20 cellular contexts compared by ENCODE assay signal in genomic region chr9:128411373-128412119, GRCh38. TPM values are rescaled to one million over a fixed set of nuclear protein-coding genes. Genes with fewer than 3 reads are reported as not detected.
DNase-seq lines count a peak whose midpoint lies in the region; ATAC-seq and TF ChIP-seq lines count a peak whose summit lies in the region.
"Had no signal": no experiment of that assay in that cellular context is flagged by ENCODE, and none has a peak within 500 bp of the region (broad histone marks: within the 10 kb centered on the region; RNA-seq: fewer than 3 reads in every experiment).

No MANE protein-coding gene starts in this region.

- H3K36me3 ChIP-seq in GM23338 (ENCODE audit: insufficient read depth), result no peaks in the 10 kb centered on the region
- H3K36me3 ChIP-seq in SJCRH30, result no peaks in the 10 kb centered on the region
- no peaks in the 10 kb centered on the region for H3K36me3 ChIP-seq in hepatocyte (replicated peaks; ENCODE audit: insufficient read depth, low read depth)
- no peaks in the 10 kb centered on the region for H3K36me3 ChIP-seq in osteoblast (ENCODE audit: insufficient read depth, low read length)
- H3K36me3 ChIP-seq: adrenal gland, heart right ventricle, MG63, neutrophil had no signal

- no peak overlapping the region for H3K4me3 ChIP-seq in GM23338
- no peak overlapping the region for H3K4me3 ChIP-seq in SJCRH30
- no peak overlapping the region for H3K4me3 ChIP-seq in hepatocyte
- H3K4me3 ChIP-seq in osteoblast (ENCODE audit: insufficient read depth, low read length), result no peak overlapping the region
- H3K4me3 ChIP-seq: adrenal gland, heart right ventricle, MG63, psoas muscle had no signal

- no peak for TF ChIP-seq CTCF in GM23338 (conservative IDR thresholded peaks at IDR 0.05; ENCODE audit: low read depth in 2 of 2)
- no peak for TF ChIP-seq CTCF in hepatocyte (IDR thresholded peaks at IDR 0.05; ENCODE audit: poor library complexity)
- no peak for TF ChIP-seq CTCF in osteoblast (IDR thresholded peaks at IDR 0.05; ENCODE audit: extremely low read depth, low read depth, low read length)

- H3K36me3 Mint-ChIP-seq in GM23338 (ENCODE audit: low read depth), result no peaks in the 10 kb centered on the region
- H3K36me3 Mint-ChIP-seq: WTC11 had no signal

- peaks cover 19% of the 10 kb centered on the region; the same call in 1 of the 2 replicates for H3F3A ChIP-seq in GM23338 (replicated peaks; ENCODE audit: low read depth)

- no peak overlapping the region for H3K4me3 Mint-ChIP-seq in GM23338
- H3K4me3 Mint-ChIP-seq: activated naive CD4-positive, alpha-beta T cell treated with anti-CD3 and anti-CD28 coated beads for 36 hours; effector memory CD8-positive, alpha-beta T cell; WTC11 had no signal

- ATAC-seq in GM23338 (no peak), GM19328 (IDR thresholded peaks at IDR 0.05; ENCODE audit: unreplicated experiment) (no peak)

- no peak overlapping the region for H3K27ac ChIP-seq in GM23338 (ENCODE audit: low read depth)
- H3K27ac ChIP-seq in SJCRH30, result no peak overlapping the region
- H3K27ac ChIP-seq in hepatocyte, result no peak overlapping the region
- no peak overlapping the region for H3K27ac ChIP-seq in osteoblast (ENCODE audit: low read depth, low read length)
- H3K27ac ChIP-seq: adrenal gland, heart right ventricle, neutrophil, psoas muscle had no signal

- H3K4me1 Mint-ChIP-seq in GM23338, result peaks cover 47% of the 10 kb centered on the region

- H2AFZ ChIP-seq in GM23338, result no peak overlapping the region
- no peak overlapping the region for H2AFZ ChIP-seq in hepatocyte
- H2AFZ ChIP-seq in osteoblast (ENCODE audit: low read length), result no peak overlapping the region

- H3K27ac Mint-ChIP-seq in GM23338, result no peak overlapping the region
- H3K27ac Mint-ChIP-seq: activated naive CD4-positive, alpha-beta T cell treated with anti-CD3 and anti-CD28 coated beads for 36 hours; effector memory CD8-positive, alpha-beta T cell; WTC11 had no signal

- H3K79me2 ChIP-seq in GM23338 (replicated peaks; ENCODE audit: insufficient read depth), result no peaks in the 10 kb centered on the region
- no peaks in the 10 kb centered on the region for H3K79me2 ChIP-seq in hepatocyte
- no peaks in the 10 kb centered on the region for H3K79me2 ChIP-seq in osteoblast (ENCODE audit: insufficient read depth, low read length)

- H4K20me1 ChIP-seq in GM23338 (replicated peaks; ENCODE audit: insufficient read depth) (no peaks in the 10 kb centered on the region; the same call in 1 of the 2 replicates), hepatocyte (ENCODE audit: insufficient read depth, poor library complexity, severe bottlenecking) (no peaks in the 10 kb centered on the region), osteoblast (ENCODE audit: insufficient read depth, low read length) (no peaks in the 10 kb centered on the region)

- peaks cover 88% of the 10 kb centered on the region for H3K27me3 ChIP-seq in GM23338 (ENCODE audit: insufficient read depth)
- peaks cover 4% of the 10 kb centered on the region; the same call in 1 of the 2 replicates for H3K27me3 ChIP-seq in SJCRH30
- H3K27me3 ChIP-seq in hepatocyte, result peaks cover 30% of the 10 kb centered on the region
- H3K27me3 ChIP-seq in osteoblast (ENCODE audit: insufficient read depth, low read length), result peaks cover 29% of the 10 kb centered on the region
- H3K27me3 ChIP-seq: MG63 had no signal

- H3K9me3 ChIP-seq in SJCRH30 (replicated peaks), result no peaks in the 10 kb centered on the region
- H3K9me3 ChIP-seq in hepatocyte (ENCODE audit: low read depth), result no peaks in the 10 kb centered on the region
- no peaks in the 10 kb centered on the region for H3K9me3 ChIP-seq in osteoblast (ENCODE audit: low read depth, low read length)
- H3K9me3 ChIP-seq: adrenal gland, heart right ventricle, MG63, neutrophil, psoas muscle had no signal

- peaks cover 40% of the 10 kb centered on the region for H3K4me1 ChIP-seq in GM23338 (ENCODE audit: insufficient read depth)
- peaks cover 24% of the 10 kb centered on the region for H3K4me1 ChIP-seq in SJCRH30
- no peaks in the 10 kb centered on the region for H3K4me1 ChIP-seq in hepatocyte (ENCODE audit: insufficient read depth)
- H3K4me1 ChIP-seq in osteoblast (ENCODE audit: insufficient read depth, low read length), result peaks cover 7% of the 10 kb centered on the region
- H3K4me1 ChIP-seq: adrenal gland, psoas muscle had no signal

- H3K4me2 ChIP-seq in GM23338 (peak overlapping the region; percentile 78), hepatocyte (no peak overlapping the region), osteoblast (ENCODE audit: insufficient read depth, low read length) (no peak overlapping the region)

- H3K9me2 ChIP-seq in GM23338 (ENCODE audit: insufficient read depth) (no peaks in the 10 kb centered on the region), hepatocyte (replicated peaks; ENCODE audit: insufficient read depth) (no peaks in the 10 kb centered on the region)

- 61% methylated on average over 11 of the region's 11 CpGs for WGBS in hepatocyte (ENCODE audit: low lambda C conversion rate, missing lambda C conversion rate)

- peaks cover 82% of the 10 kb centered on the region for H3K27me3 Mint-ChIP-seq in GM23338 (ENCODE audit: insufficient read depth, low read depth, poor library complexity)

- DNase-seq in GM23338 (ENCODE audit: low spot score) (no peak), SJCRH30 (peak; percentile 61 to 76), hepatocyte (ENCODE audit: low spot score) (peak; percentile 1), osteoblast (ENCODE audit: insufficient read length, low spot score, missing footprints) (peak; percentile 54), cortex of kidney (lab: John Stamatoyannopoulos, UW) (no peak), mucosa of gallbladder (ENCODE audit: low spot score) (no peak), NCI-H1694 treated with DMSO at 0.1 percent for 48 hours (lab: John Stamatoyannopoulos, UW) (no peak)
- DNase-seq: NCI-H1436 treated with DMSO at 0.1 percent for 48 hours, NCI-H510A treated with DMSO at 0.1 percent for 48 hours, SIG-M5, SW 1271 had no signal

- H3K9me3 Mint-ChIP-seq in GM23338, result 0 out of 3 replicates have a peak, but pooled peaks cover 2% of the 10 kb centered on the region
- H3K9me3 Mint-ChIP-seq: activated naive CD4-positive, alpha-beta T cell treated with anti-CD3 and anti-CD28 coated beads for 36 hours; effector memory CD8-positive, alpha-beta T cell; WTC11 had no signal

TF ChIP-seq in GM23338, 12 proteins besides CTCF, POLR2A, EP300 and RAD21 (continues in another document):
- TF ChIP-seq STAT1 (IDR thresholded peaks at IDR 0.05; ENCODE audit: unreplicated experiment) (no peak), JUNB (IDR thresholded peaks at IDR 0.05; ENCODE audit: unreplicated experiment) (no peak), CREB1 (CRISPR knock-in tag; IDR thresholded peaks at IDR 0.05; ENCODE audit: low read depth) (no peak), ZNF331 (CRISPR knock-in tag; IDR thresholded peaks at IDR 0.05; ENCODE audit: low read depth) (no peak), EZH2phosphoT487 (IDR thresholded peaks at IDR 0.05; ENCODE audit: unreplicated experiment) (no peak)
- TF ChIP-seq, protein P1, sequence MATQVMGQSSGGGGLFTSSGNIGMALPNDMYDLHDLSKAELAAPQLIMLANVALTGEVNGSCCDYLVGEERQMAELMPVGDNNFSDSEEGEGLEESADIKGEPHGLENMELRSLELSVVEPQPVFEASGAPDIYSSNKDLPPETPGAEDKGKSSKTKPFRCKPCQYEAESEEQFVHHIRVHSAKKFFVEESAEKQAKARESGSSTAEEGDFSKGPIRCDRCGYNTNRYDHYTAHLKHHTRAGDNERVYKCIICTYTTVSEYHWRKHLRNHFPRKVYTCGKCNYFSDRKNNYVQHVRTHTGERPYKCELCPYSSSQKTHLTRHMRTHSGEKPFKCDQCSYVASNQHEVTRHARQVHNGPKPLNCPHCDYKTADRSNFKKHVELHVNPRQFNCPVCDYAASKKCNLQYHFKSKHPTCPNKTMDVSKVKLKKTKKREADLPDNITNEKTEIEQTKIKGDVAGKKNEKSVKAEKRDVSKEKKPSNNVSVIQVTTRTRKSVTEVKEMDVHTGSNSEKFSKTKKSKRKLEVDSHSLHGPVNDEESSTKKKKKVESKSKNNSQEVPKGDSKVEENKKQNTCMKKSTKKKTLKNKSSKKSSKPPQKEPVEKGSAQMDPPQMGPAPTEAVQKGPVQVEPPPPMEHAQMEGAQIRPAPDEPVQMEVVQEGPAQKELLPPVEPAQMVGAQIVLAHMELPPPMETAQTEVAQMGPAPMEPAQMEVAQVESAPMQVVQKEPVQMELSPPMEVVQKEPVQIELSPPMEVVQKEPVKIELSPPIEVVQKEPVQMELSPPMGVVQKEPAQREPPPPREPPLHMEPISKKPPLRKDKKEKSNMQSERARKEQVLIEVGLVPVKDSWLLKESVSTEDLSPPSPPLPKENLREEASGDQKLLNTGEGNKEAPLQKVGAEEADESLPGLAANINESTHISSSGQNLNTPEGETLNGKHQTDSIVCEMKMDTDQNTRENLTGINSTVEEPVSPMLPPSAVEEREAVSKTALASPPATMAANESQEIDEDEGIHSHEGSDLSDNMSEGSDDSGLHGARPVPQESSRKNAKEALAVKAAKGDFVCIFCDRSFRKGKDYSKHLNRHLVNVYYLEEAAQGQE (IDR thresholded peaks at IDR 0.05; ENCODE audit: unreplicated experiment), result no peak

RNA-seq across cellular contexts. Expression of gene CERCAM, which starts 9.1 kb away (rescaled TPM):
- 5.6 and 7.9 TPM in 2 replicates for total RNA-seq in GM23338 (2014; rRNA removed; shearing (Covaris generic))
- polyA plus RNA-seq in GM23338 (2016; fragmentation: Nextera tagmentation; extraction: Ambion mirVana) (2.7 TPM in 2 replicates), hepatocyte (112 and 117 TPM in 2 replicates)
- 27.7 and 28.0 TPM in 2 replicates for total RNA-seq in SJCRH30 (2014; rRNA removed; shearing (Covaris generic))
- total RNA-seq in hepatocyte (49.2 and 51.6 TPM in 2 replicates), osteoblast (186 and 195 TPM in 2 replicates), mucosa of gallbladder (23.7 TPM)

RNA-seq across cellular contexts. Expression of gene URM1, which starts 40.4 kb away (rescaled TPM):
- 45.3 and 47.8 TPM in 2 replicates for total RNA-seq in GM23338 (2014; rRNA removed; shearing (Covaris generic))
- polyA plus RNA-seq in GM23338 (2016; fragmentation: Nextera tagmentation; extraction: Ambion mirVana) (27.9 and 28.6 TPM in 2 replicates), hepatocyte (55.7 and 66.7 TPM in 2 replicates)
- 74.2 and 77.5 TPM in 2 replicates for total RNA-seq in SJCRH30 (2014; rRNA removed; shearing (Covaris generic))
- total RNA-seq in hepatocyte (32.7 and 33.8 TPM in 2 replicates), osteoblast (29.2 and 35.1 TPM in 2 replicates), mucosa of gallbladder (53.1 TPM)

RNA-seq across cellular contexts. Expression of gene ODF2, which starts 44.3 kb away (rescaled TPM):
- 23.5 and 26.9 TPM in 2 replicates for total RNA-seq in GM23338 (2014; rRNA removed; shearing (Covaris generic))
- polyA plus RNA-seq in GM23338 (2016; fragmentation: Nextera tagmentation; extraction: Ambion mirVana) (13.2 and 17.5 TPM in 2 replicates), hepatocyte (18.4 and 25.4 TPM in 2 replicates)
- 63.8 and 64.9 TPM in 2 replicates for total RNA-seq in SJCRH30 (2014; rRNA removed; shearing (Covaris generic))
- total RNA-seq in hepatocyte (18.5 and 20.5 TPM in 2 replicates), osteoblast (25.9 and 26.4 TPM in 2 replicates), mucosa of gallbladder (26.4 TPM)

Comparison
In these comparisons a context has a peak if more than half of its experiments do, and no peak if none do; other contexts are left out.
1. DNase-seq: peak in SJCRH30 (2 of 2), hepatocyte (single experiment) and osteoblast (single experiment); none in GM23338 (single experiment), cortex of kidney (single experiment), mucosa of gallbladder (single experiment) and NCI-H1694 treated with DMSO at 0.1 percent for 48 hours (single experiment).